ENCODE assay signal across 12 cellular contexts in genomic region chr5:643811-644271, GRCh38. TPM values are rescaled to one million over a fixed set of nuclear protein-coding genes. Genes with fewer than 3 reads are reported as not detected.
DNase-seq lines count a peak whose midpoint lies in the region; ATAC-seq and TF ChIP-seq lines count a peak whose summit lies in the region.
"Had no signal": no experiment of that assay in that cellular context is flagged by ENCODE, and none has a peak within 500 bp of the region (broad histone marks: within the 10 kb centered on the region; RNA-seq: fewer than 3 reads in every experiment).

No MANE protein-coding gene starts in this region.

- H3K4me1 Mint-ChIP-seq in endothelial cell (ENCODE audit: unreplicated experiment) (no peaks in the 10 kb centered on the region), Caco-2 (ENCODE audit: low read depth, unreplicated experiment) (no peaks in the 10 kb centered on the region)
- H3K4me1 Mint-ChIP-seq: activated naive CD4-positive, alpha-beta T cell treated with anti-CD3 and anti-CD28 coated beads, Interleukin-2, amount 50 U/mL, for 24 hours had no signal

- H4K20me1 ChIP-seq in DND-41 (ENCODE audit: insufficient read depth, low read length) = peaks cover 20% of the 10 kb centered on the region

- DNase-seq in DND-41 (no peak), GM20000 (ENCODE audit: low spot score) (peak; percentile 66), endothelial cell (ENCODE audit: low spot score) (no peak), EL (no peak), Caco-2 (no peak), COLO668 (lab: John Stamatoyannopoulos, UW; ENCODE audit: unreplicated experiment) (no peak)
- DNase-seq: immature natural killer cell had no signal

- H3K27me3 Mint-ChIP-seq in endothelial cell (ENCODE audit: unreplicated experiment) (no peaks in the 10 kb centered on the region), Caco-2 (ENCODE audit: insufficient read depth, unreplicated experiment) (no peaks in the 10 kb centered on the region)
- H3K27me3 Mint-ChIP-seq: activated naive CD4-positive, alpha-beta T cell treated with anti-CD3 and anti-CD28 coated beads, Interleukin-2, amount 50 U/mL, for 24 hours had no signal

- H3K27ac Mint-ChIP-seq in endothelial cell (ENCODE audit: unreplicated experiment) (no peak overlapping the region), Caco-2 (ENCODE audit: unreplicated experiment) (no peak overlapping the region)
- H3K27ac Mint-ChIP-seq: activated naive CD4-positive, alpha-beta T cell treated with anti-CD3 and anti-CD28 coated beads, Interleukin-2, amount 50 U/mL, for 24 hours had no signal

- no TSS peak for BruUV-seq in Caco-2 (replicated peaks; lab: Mats Ljungman, UMichigan)

- peaks cover 2% of the 10 kb centered on the region for H3K9me3 ChIP-seq in DND-41 (ENCODE audit: insufficient read depth, low read length, severe bottlenecking)
- H3K9me3 ChIP-seq in Caco-2 = peaks cover 3% of the 10 kb centered on the region; the same call in 1 of the 2 replicates
- H3K9me3 ChIP-seq: ovary had no signal

- no peak for TF ChIP-seq CTCF in DND-41 (IDR thresholded peaks at IDR 0.05; ENCODE audit: borderline replicate concordance, extremely low read depth, low read length, poor library complexity, severe bottlenecking)
- TF ChIP-seq CTCF in GM20000 (IDR thresholded peaks at IDR 0.05; ENCODE audit: extremely low read depth, missing control alignments) = no peak
- no peak for TF ChIP-seq CTCF in endothelial cell (IDR thresholded peaks at IDR 0.05; ENCODE audit: unreplicated experiment)
- TF ChIP-seq CTCF in Caco-2 (IDR thresholded peaks at IDR 0.05; ENCODE audit: insufficient read depth in 1 of 2, low read depth in 1 of 2, low read length in 1 of 2, severe bottlenecking in 1 of 2, unreplicated experiment in 1 of 2) = no peak

- H3K27ac ChIP-seq in DND-41 (ENCODE audit: low read length) = no peak overlapping the region
- H3K27ac ChIP-seq: C4-2B, ovary had no signal

- H3K4me3 Mint-ChIP-seq in endothelial cell (ENCODE audit: unreplicated experiment) (peak overlapping the region; percentile 48), Caco-2 (ENCODE audit: unreplicated experiment) (no peak overlapping the region)
- H3K4me3 Mint-ChIP-seq: activated naive CD4-positive, alpha-beta T cell treated with anti-CD3 and anti-CD28 coated beads, Interleukin-2, amount 50 U/mL, for 24 hours; immature natural killer cell had no signal

- CTCF ChIA-PET in Caco-2 (lab: Charles Lee) = no interaction called here

- H3K4me1 ChIP-seq in DND-41 (ENCODE audit: insufficient read depth, low read length) (no peaks in the 10 kb centered on the region), Caco-2 (no peaks in the 10 kb centered on the region)

- no peaks in the 10 kb centered on the region for H3K9me3 Mint-ChIP-seq in endothelial cell (ENCODE audit: unreplicated experiment)
- no peaks in the 10 kb centered on the region for H3K9me3 Mint-ChIP-seq in Caco-2 (ENCODE audit: unreplicated experiment)
- H3K9me3 Mint-ChIP-seq: activated naive CD4-positive, alpha-beta T cell treated with anti-CD3 and anti-CD28 coated beads, Interleukin-2, amount 50 U/mL, for 24 hours had no signal

- intact Hi-C loops in Caco-2 (cut with micrococcal nuclease; ENCODE audit: unreplicated experiment) = no loop called here

- no peaks in the 10 kb centered on the region for H3K79me2 ChIP-seq in DND-41 (ENCODE audit: insufficient read depth, low read length)

- no peaks in the 10 kb centered on the region for H3K27me3 ChIP-seq in DND-41 (ENCODE audit: insufficient read depth, low read length, poor library complexity)
- no peaks in the 10 kb centered on the region for H3K27me3 ChIP-seq in Caco-2 (replicated peaks; ENCODE audit: control insufficient read depth, insufficient read depth, low read length)
- H3K27me3 ChIP-seq: ovary had no signal

- H3K4me2 ChIP-seq in DND-41 (ENCODE audit: insufficient read depth, low read length) = no peak overlapping the region

- H3K9ac ChIP-seq in DND-41 (ENCODE audit: low read depth, low read length) = no peak overlapping the region

- H3K36me3 ChIP-seq in DND-41 (ENCODE audit: insufficient read depth, low read length) (peaks cover 94% of the 10 kb centered on the region), Caco-2 (ENCODE audit: control insufficient read depth, insufficient read depth, low read length) (peaks cover 15% of the 10 kb centered on the region)
- H3K36me3 ChIP-seq: ovary had no signal

- POLR2A ChIA-PET in Caco-2 (lab: Charles Lee) = interaction anchor here (0.6 kb wide), 1 partner anchor 261 kb away, joined by 3 read pairs; no protein-coding TSS in a partner anchor

- H3K4me3 ChIP-seq in DND-41 (ENCODE audit: low read depth in 1 of 2, low read length in 2 of 2) (no peak overlapping the region), Caco-2 (ENCODE audit: low read depth, low read length) (no peak overlapping the region)
- H3K4me3 ChIP-seq: ovary had no signal

- H3K36me3 Mint-ChIP-seq in endothelial cell (ENCODE audit: low read depth, unreplicated experiment) (peaks cover 28% of the 10 kb centered on the region), Caco-2 (ENCODE audit: insufficient read depth, unreplicated experiment) (peaks cover 23% of the 10 kb centered on the region)
- H3K36me3 Mint-ChIP-seq: activated naive CD4-positive, alpha-beta T cell treated with anti-CD3 and anti-CD28 coated beads, Interleukin-2, amount 50 U/mL, for 24 hours had no signal

- ATAC-seq in DND-41 (ENCODE audit: insufficient read depth, low read depth) (peak; percentile 32; the same call in 1 of the 3 replicates), HG03432 (IDR thresholded peaks at IDR 0.05; ENCODE audit: unreplicated experiment) (peak; percentile 84), GM18498 (IDR thresholded peaks at IDR 0.05; ENCODE audit: unreplicated experiment) (no peak)

- no peak overlapping the region for H2AFZ ChIP-seq in DND-41 (ENCODE audit: low read depth, low read length)

RNA-seq across cellular contexts. Expression of gene CEP72, which starts 31.7 kb away (rescaled TPM):
- total RNA-seq in endothelial cell (ENCODE audit: unreplicated experiment) (11.9 TPM), Caco-2 (2022) (36.6 and 38.7 TPM in 2 replicates)

RNA-seq across cellular contexts. Expression of gene TPPP, which starts 49.3 kb away (rescaled TPM):
- total RNA-seq in endothelial cell (ENCODE audit: unreplicated experiment) = 0.05 TPM
- total RNA-seq in Caco-2 (2022) = 0.18 and 0.28 TPM in 2 replicates
